In the genomic region with DNA sequence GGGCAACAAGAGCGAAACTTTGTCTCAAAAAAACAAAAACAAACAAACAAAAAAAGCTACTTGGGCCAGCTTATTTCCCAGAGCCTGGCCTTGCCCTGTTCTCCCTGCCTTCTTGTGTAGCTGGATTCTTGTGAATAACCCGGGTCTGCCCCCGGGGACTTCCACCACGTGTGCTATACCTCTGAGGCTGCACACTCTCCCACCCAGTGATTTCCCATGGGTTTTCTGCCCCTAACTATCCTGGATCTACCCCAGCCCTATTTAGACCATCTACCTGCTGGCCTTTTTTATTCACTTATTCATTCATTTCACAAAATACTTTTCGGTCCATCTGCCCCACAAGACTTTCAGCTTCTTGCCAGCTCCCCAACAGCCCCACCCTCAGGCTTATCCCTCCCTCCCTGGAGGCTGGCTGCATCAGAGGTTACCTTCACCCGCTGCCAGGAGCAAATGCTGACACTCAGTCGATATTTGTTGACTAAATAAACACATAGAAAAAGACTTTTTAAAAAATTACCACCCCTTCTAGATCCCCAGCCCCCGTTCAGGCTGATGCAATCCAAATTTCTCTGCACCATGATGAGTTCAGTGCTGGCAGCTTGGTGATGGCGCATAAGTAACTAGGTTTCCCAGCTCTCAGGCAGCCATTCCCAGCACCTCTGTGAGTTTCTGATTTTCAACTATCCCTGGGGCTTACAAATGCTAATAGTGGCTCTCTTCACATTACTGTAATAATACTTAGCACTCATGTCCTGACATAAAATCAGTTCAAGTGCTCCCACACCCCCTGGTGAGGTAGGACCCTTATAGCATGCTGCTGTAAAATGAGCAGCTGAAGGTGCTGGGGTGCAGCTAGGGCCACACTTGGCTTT, we compare ENCODE assay signal across 12 cellular contexts. TPM values are rescaled to one million over a fixed set of nuclear protein-coding genes. Genes with fewer than 3 reads are reported as not detected.
DNase-seq lines count a peak whose midpoint lies in the region; ATAC-seq and TF ChIP-seq lines count a peak whose summit lies in the region.
"Had no signal": no experiment of that assay in that cellular context is flagged by ENCODE, and none has a peak within 500 bp of the region (broad histone marks: within the 10 kb centered on the region; RNA-seq: fewer than 3 reads in every experiment).

No MANE protein-coding gene starts in this region.

- POLR2A ChIA-PET in activated CD8-positive, alpha-beta T cell treated with anti-CD3 and anti-CD28 coated beads for 36 hours (lab: Charles Lee), result interaction anchor here (1.7 to 2.1 kb wide), 2 partner anchors 10 to 90 kb away, joined by 4 to 6 read pairs; no protein-coding TSS in a partner anchor
- POLR2A ChIA-PET in activated CD8-positive, alpha-beta T cell treated with anti-CD3 and anti-CD28 coated beads, Interleukin-2, amount 10 ng/mL, durations not matched to agents 7 days and 5 days (lab: Charles Lee), result interaction anchor here (0.6 kb wide), 1 partner anchor 849 kb away, joined by 3 read pairs; no protein-coding TSS in a partner anchor
- POLR2A ChIA-PET in PC-3 (lab: Charles Lee; ENCODE audit: unreplicated experiment), result no interaction called here

- intact Hi-C loops in activated CD8-positive, alpha-beta T cell treated with anti-CD3 and anti-CD28 coated beads for 36 hours (cut with micrococcal nuclease), result no loop called here
- intact Hi-C loops in PC-3 (cut with micrococcal nuclease), result no loop called here

- H3K36me3 ChIP-seq in PC-3 (ENCODE audit: low read depth, low read length), result no peaks in the 10 kb centered on the region

- H2AFZ ChIP-seq in PC-3 (ENCODE audit: low read length), result 0 out of 2 replicates have a peak overlapping the region, but pooled peaks have one; percentile 30

- DNase-seq in activated CD8-positive, alpha-beta T cell treated with anti-CD3 and anti-CD28 coated beads for 36 hours, result no peak
- no peak for DNase-seq in activated CD8-positive, alpha-beta T cell treated with anti-CD3 and anti-CD28 coated beads, Interleukin-2, amount 10 ng/mL, durations not matched to agents 7 days and 5 days
- DNase-seq in PC-3, result no peak
- peak; percentile 67 for DNase-seq in fibroblast of the conjunctiva (ENCODE audit: low read depth)
- DNase-seq in stimulated activated naive CD8-positive, alpha-beta T cell treated with anti-CD3 and anti-CD28 coated beads, Interleukin-15, amount 100 ng/mL, for 72 hours, result no peak
- no peak for DNase-seq in NCI-H526 (lab: John Stamatoyannopoulos, UW)
- no peak for DNase-seq in NCI-H2196 (lab: John Stamatoyannopoulos, UW; ENCODE audit: unreplicated experiment)
- no peak for DNase-seq in 8988T
- DNase-seq: activated naive CD4-positive, alpha-beta T cell treated with anti-CD3 and anti-CD28 coated beads, Interleukin-2, amount 50 U/mL, for 16 hours; dorsolateral prefrontal cortex; NCI-H1417 treated with DMSO at 0.1 percent for 48 hours; stimulated activated CD8-positive, alpha-beta memory T cell treated with anti-CD3 and anti-CD28 coated beads, Interleukin-4, amount 100 ng/mL, for 48 hours had no signal

- CTCF ChIA-PET in activated CD8-positive, alpha-beta T cell treated with anti-CD3 and anti-CD28 coated beads for 36 hours (lab: Charles Lee), result interaction anchor here (1.6 to 2.4 kb wide), 3 partner anchors 10 to 22 kb away, joined by 4 to 9 read pairs (median 5); no protein-coding TSS in a partner anchor
- CTCF ChIA-PET in activated CD8-positive, alpha-beta T cell treated with anti-CD3 and anti-CD28 coated beads, Interleukin-2, amount 10 ng/mL, durations not matched to agents 7 days and 5 days (lab: Charles Lee), result interaction anchor here (1.0 to 1.9 kb wide), 5 partner anchors 10 to 584 kb away, joined by 3 to 9 read pairs (median 3); no protein-coding TSS in a partner anchor
- CTCF ChIA-PET in PC-3 (lab: Charles Lee), result interaction anchor here (0.7 kb wide), 1 partner anchor 759 kb away, joined by 3 read pairs; no protein-coding TSS in a partner anchor

- H3K36me3 Mint-ChIP-seq in activated CD8-positive, alpha-beta T cell treated with anti-CD3 and anti-CD28 coated beads for 36 hours (ENCODE audit: low read depth), result no peaks in the 10 kb centered on the region
- no peaks in the 10 kb centered on the region for H3K36me3 Mint-ChIP-seq in activated CD8-positive, alpha-beta T cell treated with anti-CD3 and anti-CD28 coated beads, Interleukin-2, amount 10 ng/mL, durations not matched to agents 7 days and 5 days (ENCODE audit: low read depth)

- no peak overlapping the region for H3K27ac ChIP-seq in PC-3 (ENCODE audit: low read length)

- peaks cover 20% of the 10 kb centered on the region for H3K4me1 Mint-ChIP-seq in activated CD8-positive, alpha-beta T cell treated with anti-CD3 and anti-CD28 coated beads for 36 hours (ENCODE audit: low read depth)
- peaks cover 9% of the 10 kb centered on the region for H3K4me1 Mint-ChIP-seq in activated CD8-positive, alpha-beta T cell treated with anti-CD3 and anti-CD28 coated beads, Interleukin-2, amount 10 ng/mL, durations not matched to agents 7 days and 5 days (ENCODE audit: low read depth)
- peaks cover 49% of the 10 kb centered on the region for H3K4me1 Mint-ChIP-seq in stimulated activated naive CD8-positive, alpha-beta T cell treated with anti-CD3 and anti-CD28 coated beads, Interleukin-15, amount 100 ng/mL, for 72 hours

- no peaks in the 10 kb centered on the region for H3K9me3 Mint-ChIP-seq in activated CD8-positive, alpha-beta T cell treated with anti-CD3 and anti-CD28 coated beads for 36 hours
- no peaks in the 10 kb centered on the region for H3K9me3 Mint-ChIP-seq in activated CD8-positive, alpha-beta T cell treated with anti-CD3 and anti-CD28 coated beads, Interleukin-2, amount 10 ng/mL, durations not matched to agents 7 days and 5 days (ENCODE audit: insufficient read depth)
- H3K9me3 Mint-ChIP-seq in stimulated activated naive CD8-positive, alpha-beta T cell treated with anti-CD3 and anti-CD28 coated beads, Interleukin-15, amount 100 ng/mL, for 72 hours, result peaks cover 2 to 3% of the 10 kb centered on the region in 2 donors

- no peak overlapping the region for H3K9ac ChIP-seq in PC-3 (ENCODE audit: low read length)

- no peaks in the 10 kb centered on the region for H3K9me2 ChIP-seq in PC-3 (replicated peaks; ENCODE audit: low read length)

- no TSS peak for BruUV-seq in PC-3 (replicated peaks; lab: Mats Ljungman, UMichigan)

- H3K27me3 Mint-ChIP-seq in activated CD8-positive, alpha-beta T cell treated with anti-CD3 and anti-CD28 coated beads for 36 hours, result peaks cover 6% of the 10 kb centered on the region
- H3K27me3 Mint-ChIP-seq in activated CD8-positive, alpha-beta T cell treated with anti-CD3 and anti-CD28 coated beads, Interleukin-2, amount 10 ng/mL, durations not matched to agents 7 days and 5 days (ENCODE audit: low read depth), result no peaks in the 10 kb centered on the region
- peaks cover 11% of the 10 kb centered on the region for H3K27me3 Mint-ChIP-seq in stimulated activated naive CD8-positive, alpha-beta T cell treated with anti-CD3 and anti-CD28 coated beads, Interleukin-15, amount 100 ng/mL, for 72 hours

- no peak for TF ChIP-seq CTCF in activated CD8-positive, alpha-beta T cell treated with anti-CD3 and anti-CD28 coated beads for 36 hours (IDR thresholded peaks at IDR 0.05)
- no peak for TF ChIP-seq CTCF in PC-3 (conservative IDR thresholded peaks at IDR 0.05; ENCODE audit: low read depth, low read length)

- peak; percentile 34 for ATAC-seq in activated CD8-positive, alpha-beta T cell treated with anti-CD3 and anti-CD28 coated beads for 36 hours
- no peak for ATAC-seq in activated CD8-positive, alpha-beta T cell treated with anti-CD3 and anti-CD28 coated beads, Interleukin-2, amount 10 ng/mL, durations not matched to agents 7 days and 5 days
- peak; percentile 31; the same call in 1 of the 2 replicates for ATAC-seq in PC-3
- ATAC-seq in stimulated activated naive CD8-positive, alpha-beta T cell treated with anti-CD3 and anti-CD28 coated beads, Interleukin-15, amount 100 ng/mL, for 72 hours, result peak; percentile 40

- peaks cover 16% of the 10 kb centered on the region for H3K4me1 ChIP-seq in PC-3 (ENCODE audit: insufficient read depth, low read length)

- H3K27me3 ChIP-seq in PC-3 (ENCODE audit: low read length), result no peaks in the 10 kb centered on the region
- H3K27me3 ChIP-seq: dorsolateral prefrontal cortex had no signal

- no peaks in the 10 kb centered on the region for H3K79me2 ChIP-seq in PC-3 (ENCODE audit: low read length)

- H3K4me3 ChIP-seq in PC-3 (ENCODE audit: low read length), result no peak overlapping the region
- H3K4me3 ChIP-seq: dorsolateral prefrontal cortex had no signal

- H3K4me3 Mint-ChIP-seq in activated CD8-positive, alpha-beta T cell treated with anti-CD3 and anti-CD28 coated beads for 36 hours, result no peak overlapping the region
- no peak overlapping the region for H3K4me3 Mint-ChIP-seq in activated CD8-positive, alpha-beta T cell treated with anti-CD3 and anti-CD28 coated beads, Interleukin-2, amount 10 ng/mL, durations not matched to agents 7 days and 5 days
- no peak overlapping the region for H3K4me3 Mint-ChIP-seq in stimulated activated naive CD8-positive, alpha-beta T cell treated with anti-CD3 and anti-CD28 coated beads, Interleukin-15, amount 100 ng/mL, for 72 hours

- H3F3A ChIP-seq in PC-3 (ENCODE audit: low read length, unreplicated experiment), result no peaks in the 10 kb centered on the region

- no peaks in the 10 kb centered on the region for H3K9me3 ChIP-seq in PC-3 (ENCODE audit: low read length)

- H3K4me2 ChIP-seq in PC-3 (ENCODE audit: low read length), result no peak overlapping the region

- H4K20me1 ChIP-seq in PC-3 (ENCODE audit: low read length), result no peaks in the 10 kb centered on the region

- no peak overlapping the region for H3K27ac Mint-ChIP-seq in activated CD8-positive, alpha-beta T cell treated with anti-CD3 and anti-CD28 coated beads for 36 hours
- H3K27ac Mint-ChIP-seq in activated CD8-positive, alpha-beta T cell treated with anti-CD3 and anti-CD28 coated beads, Interleukin-2, amount 10 ng/mL, durations not matched to agents 7 days and 5 days, result no peak overlapping the region
- no peak overlapping the region for H3K27ac Mint-ChIP-seq in stimulated activated naive CD8-positive, alpha-beta T cell treated with anti-CD3 and anti-CD28 coated beads, Interleukin-15, amount 100 ng/mL, for 72 hours

RNA-seq across cellular contexts. Expression of a gene that starts 30.7 kb away (rescaled TPM):
- total RNA-seq in activated CD8-positive, alpha-beta T cell treated with anti-CD3 and anti-CD28 coated beads for 36 hours, result 10 to 100 TPM; 53.9 to 61.3 TPM
- total RNA-seq in activated CD8-positive, alpha-beta T cell treated with anti-CD3 and anti-CD28 coated beads, Interleukin-2, amount 10 ng/mL, durations not matched to agents 7 days and 5 days, result 10 to 100 TPM; 35.7 TPM
- 15.1 and 27.7 TPM in 2 replicates for total RNA-seq in PC-3 (2014; rRNA removed)
